In genomic region chr10:115572740-115573455, GRCh38 we compare ENCODE assay signal across 13 cellular contexts.
DNase-seq lines count a peak whose midpoint lies in the region; ATAC-seq, FAIRE-seq and TF ChIP-seq lines count a peak whose summit lies in the region.
"Had no signal": no experiment of that assay in that cellular context is flagged by ENCODE, and none has a peak within 500 bp of the region (broad histone marks: within the 10 kb centered on the region; RNA-seq: fewer than 3 reads in every experiment).

No MANE protein-coding gene starts in this region.

- ATAC-seq in HepG2: peak; percentile 73

- in situ Hi-C loops in HepG2 (cut with HindIII; ENCODE audit: extremely low pct_ligation_motif_present, low pct_unique_long_range_greater_than_20kb): no loop called here

- intact Hi-C loops in HepG2 (cut with micrococcal nuclease; ENCODE audit: unreplicated experiment): loop anchor here (1.0 to 2.0 kb wide), 2 partner anchors 141 to 218 kb away; no protein-coding TSS in a partner anchor

- no peaks in the 10 kb centered on the region for H3K27me3 ChIP-seq in HepG2 (ENCODE audit: control insufficient read depth in 1 of 2, insufficient read depth in 2 of 2, low read length in 2 of 2)

- CTCF ChIA-PET in HepG2 (lab: Yijun Ruan, JAX; ENCODE audit: low intra/inter-chr PET ratio, low total read pairs): interaction anchor here (1.1 to 1.2 kb wide), 2 partner anchors 140 to 218 kb away, joined by 3 read pairs; no protein-coding TSS in a partner anchor

- H3K4me3 ChIP-seq in HFF-Myc (replicated peaks; ENCODE audit: low read depth, low read length) (no peak overlapping the region), HepG2 (replicated peaks in 1 of 3; ENCODE audit: insufficient read depth in 1 of 3, low read depth in 2 of 3, low read length in 3 of 3) (no peak overlapping the region)

- H4K20me1 ChIP-seq in HepG2 (ENCODE audit: insufficient read depth, low read length): no peaks in the 10 kb centered on the region

- H3K36me3 ChIP-seq in HepG2 (replicated peaks in 1 of 2; ENCODE audit: control insufficient read depth in 1 of 2, insufficient read depth in 2 of 2, low read length in 2 of 2): no peaks in the 10 kb centered on the region

- no peak for TF ChIP-seq RAD21 in HepG2 (CRISPR knock-in tag; IDR thresholded peaks at IDR 0.05)

- BruUV-seq in HepG2 (replicated peaks; lab: Mats Ljungman, UMichigan): no TSS peak

- H3K4me1 ChIP-seq in HepG2 (ENCODE audit: insufficient read depth, low read length): no peaks in the 10 kb centered on the region

- H3K79me2 ChIP-seq in HepG2 (ENCODE audit: insufficient read depth, low read length): no peaks in the 10 kb centered on the region

- no peak for FAIRE-seq in HepG2 (lab: Jason Lieb, UNC)
- FAIRE-seq: G401.6 had no signal

- peak; percentile 62 for TF ChIP-seq CTCF in HFF-Myc (IDR thresholded peaks at IDR 0.05; ENCODE audit: low read depth, low read length, missing control alignments)
- peak; percentile 30; the same call in 1 of the 2 replicates for TF ChIP-seq CTCF in HepG2 (CRISPR knock-in tag; IDR thresholded peaks at IDR 0.05)

- no peak overlapping the region for H3K9ac ChIP-seq in HepG2 (ENCODE audit: insufficient read depth, low read depth, low read length)

- POLR2A ChIA-PET in HepG2 (lab: Yijun Ruan, JAX): no interaction called here

- TF ChIP-seq EP300 in HepG2 (IDR thresholded peaks at IDR 0.05; ENCODE audit: low read depth in 2 of 2, low read length in 2 of 2): no peak
- TF ChIP-seq EP300 in HepG2 (CRISPR knock-in tag; IDR thresholded peaks at IDR 0.05; ENCODE audit: borderline replicate concordance): no peak

- no peak for TF ChIP-seq POLR2A in HepG2 (IDR thresholded peaks at IDR 0.05; ENCODE audit: insufficient read depth in 1 of 2, low read depth in 2 of 2, low read length in 2 of 2)

- no peaks in the 10 kb centered on the region for H3K9me3 ChIP-seq in HepG2 (ENCODE audit: low read length)

- no peak overlapping the region for H3K4me2 ChIP-seq in HepG2 (ENCODE audit: low read depth, low read length)

- peak; percentile 1 for DNase-seq in EH (ENCODE audit: low read depth)
- DNase-seq in HFF-Myc (ENCODE audit: extremely low read depth, low read depth): no peak
- peak; percentile 8 for DNase-seq in UCSD-AML1 (lab: John Stamatoyannopoulos, UW; ENCODE audit: unreplicated experiment)
- no peak for DNase-seq in HepG2 (ENCODE audit: low spot score)
- DNase-seq in pons (ENCODE audit: low spot score): no peak
- DNase-seq in NCI-H187 treated with DMSO at 0.1 percent for 48 hours (lab: John Stamatoyannopoulos, UW): no peak
- no peak for DNase-seq in hepatic stellate cell (ENCODE audit: low spot score)
- DNase-seq in SIG-M5 treated with dmso at 0.1 percent for 504 hours (lab: John Stamatoyannopoulos, UW; ENCODE audit: unreplicated experiment): no peak
- DNase-seq: NCI-H1417 treated with DMSO at 0.1 percent for 48 hours; Right ventricle myocardium superior; stimulated activated CD4-positive, alpha-beta T cell treated with anti-CD3 and anti-CD28 coated beads, Interleukin-12 subunit alpha, Interleukin-12 subunit beta, amount 100 ng/mL, for 4 hours; stimulated activated naive CD4-positive, alpha-beta T cell had no signal

- 24% methylated on average over 5 of the region's 7 CpGs for WGBS in HepG2 (ENCODE audit: low lambda C conversion rate)

- H3K27ac ChIP-seq in HepG2 (ENCODE audit: extremely low read length, insufficient read depth, low read length): no peak overlapping the region

- H2AFZ ChIP-seq in HepG2 (ENCODE audit: low read length): no peak overlapping the region

TF ChIP-seq in HepG2, 621 proteins besides CTCF, POLR2A, EP300 and RAD21:
- TF ChIP-seq TBX3 (IDR thresholded peaks at IDR 0.05; ENCODE audit: borderline replicate concordance) (no peak), ZNF431 (CRISPR knock-in tag; IDR thresholded peaks at IDR 0.05; ENCODE audit: borderline replicate concordance, low read depth) (no peak), KLF16 (CRISPR knock-in tag; IDR thresholded peaks at IDR 0.05) (no peak), ZNF205 (CRISPR knock-in tag; IDR thresholded peaks at IDR 0.05) (no peak), ZNF572 (CRISPR knock-in tag; IDR thresholded peaks at IDR 0.05) (no peak), GABPA (IDR thresholded peaks at IDR 0.05; ENCODE audit: low read depth, low read length) (no peak), GABPA (CRISPR knock-in tag; IDR thresholded peaks at IDR 0.05; ENCODE audit: low read depth) (0 out of 2 replicates have a peak, but pooled peaks have one; percentile 15), SMC3 (IDR thresholded peaks at IDR 0.05; ENCODE audit: low read length) (peak; percentile 14; the same call in 1 of the 2 replicates), RFX3 (CRISPR knock-in tag; IDR thresholded peaks at IDR 0.05) (no peak), GABPB1 (CRISPR knock-in tag; IDR thresholded peaks at IDR 0.05) (peak; percentile 15; the same call in 1 of the 2 replicates), ZNF816 (CRISPR knock-in tag; IDR thresholded peaks at IDR 0.05; ENCODE audit: borderline replicate concordance) (no peak), ZNF678 (CRISPR knock-in tag; IDR thresholded peaks at IDR 0.05) (no peak), ZNF530 (CRISPR knock-in tag; IDR thresholded peaks at IDR 0.05; ENCODE audit: low read depth) (no peak), ZC3H4 (CRISPR knock-in tag; IDR thresholded peaks at IDR 0.05; ENCODE audit: borderline replicate concordance) (no peak), ZSCAN30 (CRISPR knock-in tag; IDR thresholded peaks at IDR 0.05) (no peak), MIER3 (CRISPR knock-in tag; IDR thresholded peaks at IDR 0.05; ENCODE audit: borderline replicate concordance) (no peak), TFE3 (CRISPR knock-in tag; IDR thresholded peaks at IDR 0.05) (no peak), ZNF577 (CRISPR knock-in tag; IDR thresholded peaks at IDR 0.05; ENCODE audit: borderline replicate concordance, low read depth) (no peak), ZNF501 (CRISPR knock-in tag; IDR thresholded peaks at IDR 0.05) (no peak), CAMTA2 (CRISPR knock-in tag; IDR thresholded peaks at IDR 0.05; ENCODE audit: borderline replicate concordance) (no peak)
- TF ChIP-seq, protein P1, sequence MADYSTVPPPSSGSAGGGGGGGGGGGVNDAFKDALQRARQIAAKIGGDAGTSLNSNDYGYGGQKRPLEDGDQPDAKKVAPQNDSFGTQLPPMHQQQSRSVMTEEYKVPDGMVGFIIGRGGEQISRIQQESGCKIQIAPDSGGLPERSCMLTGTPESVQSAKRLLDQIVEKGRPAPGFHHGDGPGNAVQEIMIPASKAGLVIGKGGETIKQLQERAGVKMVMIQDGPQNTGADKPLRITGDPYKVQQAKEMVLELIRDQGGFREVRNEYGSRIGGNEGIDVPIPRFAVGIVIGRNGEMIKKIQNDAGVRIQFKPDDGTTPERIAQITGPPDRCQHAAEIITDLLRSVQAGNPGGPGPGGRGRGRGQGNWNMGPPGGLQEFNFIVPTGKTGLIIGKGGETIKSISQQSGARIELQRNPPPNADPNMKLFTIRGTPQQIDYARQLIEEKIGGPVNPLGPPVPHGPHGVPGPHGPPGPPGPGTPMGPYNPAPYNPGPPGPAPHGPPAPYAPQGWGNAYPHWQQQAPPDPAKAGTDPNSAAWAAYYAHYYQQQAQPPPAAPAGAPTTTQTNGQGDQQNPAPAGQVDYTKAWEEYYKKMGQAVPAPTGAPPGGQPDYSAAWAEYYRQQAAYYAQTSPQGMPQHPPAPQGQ (CRISPR knock-in tag; IDR thresholded peaks at IDR 0.05; ENCODE audit: borderline replicate concordance): no peak
- TF ChIP-seq, protein P2, sequence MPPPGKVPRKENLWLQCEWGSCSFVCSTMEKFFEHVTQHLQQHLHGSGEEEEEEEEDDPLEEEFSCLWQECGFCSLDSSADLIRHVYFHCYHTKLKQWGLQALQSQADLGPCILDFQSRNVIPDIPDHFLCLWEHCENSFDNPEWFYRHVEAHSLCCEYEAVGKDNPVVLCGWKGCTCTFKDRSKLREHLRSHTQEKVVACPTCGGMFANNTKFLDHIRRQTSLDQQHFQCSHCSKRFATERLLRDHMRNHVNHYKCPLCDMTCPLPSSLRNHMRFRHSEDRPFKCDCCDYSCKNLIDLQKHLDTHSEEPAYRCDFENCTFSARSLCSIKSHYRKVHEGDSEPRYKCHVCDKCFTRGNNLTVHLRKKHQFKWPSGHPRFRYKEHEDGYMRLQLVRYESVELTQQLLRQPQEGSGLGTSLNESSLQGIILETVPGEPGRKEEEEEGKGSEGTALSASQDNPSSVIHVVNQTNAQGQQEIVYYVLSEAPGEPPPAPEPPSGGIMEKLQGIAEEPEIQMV (CRISPR knock-in tag; IDR thresholded peaks at IDR 0.05; ENCODE audit: low read depth): no peak
- TF ChIP-seq, protein P3, sequence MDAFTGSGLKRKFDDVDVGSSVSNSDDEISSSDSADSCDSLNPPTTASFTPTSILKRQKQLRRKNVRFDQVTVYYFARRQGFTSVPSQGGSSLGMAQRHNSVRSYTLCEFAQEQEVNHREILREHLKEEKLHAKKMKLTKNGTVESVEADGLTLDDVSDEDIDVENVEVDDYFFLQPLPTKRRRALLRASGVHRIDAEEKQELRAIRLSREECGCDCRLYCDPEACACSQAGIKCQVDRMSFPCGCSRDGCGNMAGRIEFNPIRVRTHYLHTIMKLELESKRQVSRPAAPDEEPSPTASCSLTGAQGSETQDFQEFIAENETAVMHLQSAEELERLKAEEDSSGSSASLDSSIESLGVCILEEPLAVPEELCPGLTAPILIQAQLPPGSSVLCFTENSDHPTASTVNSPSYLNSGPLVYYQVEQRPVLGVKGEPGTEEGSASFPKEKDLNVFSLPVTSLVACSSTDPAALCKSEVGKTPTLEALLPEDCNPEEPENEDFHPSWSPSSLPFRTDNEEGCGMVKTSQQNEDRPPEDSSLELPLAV (CRISPR knock-in tag; conservative IDR thresholded peaks at IDR 0.05; ENCODE audit: low read depth): no peak
TF ChIP-seq in HepG2: peak in this region for 3.

Comparison
In these comparisons a context has a peak if more than half of its experiments do, and no peak if none do; other contexts are left out.
1. DNase-seq: peak in EH (single experiment) and UCSD-AML1 (single experiment); none in HFF-Myc (single experiment), HepG2 (single experiment), pons (single experiment), NCI-H187 treated with DMSO at 0.1 percent for 48 hours (single experiment), hepatic stellate cell (single experiment) and SIG-M5 treated with dmso at 0.1 percent for 504 hours (single experiment).